ENCODE assay signal across 2 cellular contexts in the genomic region with DNA sequence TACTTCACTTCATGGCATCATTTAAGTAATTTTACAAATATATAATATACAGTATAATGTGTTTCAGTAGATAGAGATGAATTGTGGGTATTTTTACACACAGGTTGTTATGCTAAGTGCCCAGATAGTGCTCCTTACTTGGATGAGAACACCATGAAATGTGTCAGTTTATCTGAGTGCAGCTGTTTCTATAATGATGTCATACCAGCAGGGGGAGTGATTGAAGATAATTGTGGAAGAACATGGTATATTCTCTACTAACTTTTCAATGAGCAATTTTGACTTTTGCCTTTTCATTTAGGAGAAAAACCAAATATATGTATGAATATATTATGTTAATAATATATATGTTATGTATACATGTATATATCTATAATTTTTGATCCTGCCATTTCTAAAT.
TF ChIP-seq lines count a peak whose summit lies in the region.

No MANE protein-coding gene starts in this region.

TF ChIP-seq in IMR-90, 13 proteins besides CTCF, POLR2A, EP300 and RAD21:
- TF ChIP-seq SMC3 (IDR thresholded peaks at IDR 0.05; ENCODE audit: low read depth, low read length) (no peak), RFX5 (IDR thresholded peaks at IDR 0.05; ENCODE audit: low read depth, low read length) (no peak), MAZ (IDR thresholded peaks at IDR 0.05; ENCODE audit: borderline replicate concordance, low read depth, low read length) (no peak), RCOR1 (IDR thresholded peaks at IDR 0.05; ENCODE audit: insufficient replicate concordance, low read length) (no peak), MXI1 (IDR thresholded peaks at IDR 0.05; ENCODE audit: borderline replicate concordance, low read depth, low read length) (no peak), FOS (IDR thresholded peaks at IDR 0.05; ENCODE audit: low read depth, low read length) (no peak), MAFK (IDR thresholded peaks at IDR 0.05; ENCODE audit: low read depth, low read length) (no peak), NFE2L2 (IDR thresholded peaks at IDR 0.05; ENCODE audit: low read depth, low read length) (no peak), CHD1 (IDR thresholded peaks at IDR 0.05; ENCODE audit: low read depth, low read length) (no peak), CEBPB (IDR thresholded peaks at IDR 0.05; ENCODE audit: low read depth, low read length) (no peak), BHLHE40 (IDR thresholded peaks at IDR 0.05; ENCODE audit: low read depth, low read length) (no peak)
- TF ChIP-seq, protein P1, sequence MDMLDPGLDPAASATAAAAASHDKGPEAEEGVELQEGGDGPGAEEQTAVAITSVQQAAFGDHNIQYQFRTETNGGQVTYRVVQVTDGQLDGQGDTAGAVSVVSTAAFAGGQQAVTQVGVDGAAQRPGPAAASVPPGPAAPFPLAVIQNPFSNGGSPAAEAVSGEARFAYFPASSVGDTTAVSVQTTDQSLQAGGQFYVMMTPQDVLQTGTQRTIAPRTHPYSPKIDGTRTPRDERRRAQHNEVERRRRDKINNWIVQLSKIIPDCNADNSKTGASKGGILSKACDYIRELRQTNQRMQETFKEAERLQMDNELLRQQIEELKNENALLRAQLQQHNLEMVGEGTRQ (IDR thresholded peaks at IDR 0.05; ENCODE audit: low read depth, low read length): no peak
- TF ChIP-seq, protein P2, sequence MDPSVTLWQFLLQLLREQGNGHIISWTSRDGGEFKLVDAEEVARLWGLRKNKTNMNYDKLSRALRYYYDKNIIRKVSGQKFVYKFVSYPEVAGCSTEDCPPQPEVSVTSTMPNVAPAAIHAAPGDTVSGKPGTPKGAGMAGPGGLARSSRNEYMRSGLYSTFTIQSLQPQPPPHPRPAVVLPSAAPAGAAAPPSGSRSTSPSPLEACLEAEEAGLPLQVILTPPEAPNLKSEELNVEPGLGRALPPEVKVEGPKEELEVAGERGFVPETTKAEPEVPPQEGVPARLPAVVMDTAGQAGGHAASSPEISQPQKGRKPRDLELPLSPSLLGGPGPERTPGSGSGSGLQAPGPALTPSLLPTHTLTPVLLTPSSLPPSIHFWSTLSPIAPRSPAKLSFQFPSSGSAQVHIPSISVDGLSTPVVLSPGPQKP (IDR thresholded peaks at IDR 0.05; ENCODE audit: borderline replicate concordance, low read depth, low read length): no peak

TF ChIP-seq in K562, 482 proteins besides CTCF, POLR2A, EP300 and RAD21:
- TF ChIP-seq ZNF695 (CRISPR knock-in tag; IDR thresholded peaks at IDR 0.05) (no peak), MCM2 (IDR thresholded peaks at IDR 0.05; ENCODE audit: low read depth) (no peak), TCF3 (CRISPR knock-in tag; IDR thresholded peaks at IDR 0.05) (peak; percentile 17; the same call in 1 of the 2 replicates)
- TF ChIP-seq, protein P3, sequence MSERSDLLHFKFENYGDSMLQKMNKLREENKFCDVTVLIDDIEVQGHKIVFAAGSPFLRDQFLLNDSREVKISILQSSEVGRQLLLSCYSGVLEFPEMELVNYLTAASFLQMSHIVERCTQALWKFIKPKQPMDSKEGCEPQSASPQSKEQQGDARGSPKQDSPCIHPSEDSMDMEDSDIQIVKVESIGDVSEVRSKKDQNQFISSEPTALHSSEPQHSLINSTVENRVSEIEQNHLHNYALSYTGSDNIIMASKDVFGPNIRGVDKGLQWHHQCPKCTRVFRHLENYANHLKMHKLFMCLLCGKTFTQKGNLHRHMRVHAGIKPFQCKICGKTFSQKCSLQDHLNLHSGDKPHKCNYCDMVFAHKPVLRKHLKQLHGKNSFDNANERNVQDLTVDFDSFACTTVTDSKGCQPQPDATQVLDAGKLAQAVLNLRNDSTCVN (CRISPR knock-in tag; IDR thresholded peaks at IDR 0.05): no peak
- TF ChIP-seq, protein P4, sequence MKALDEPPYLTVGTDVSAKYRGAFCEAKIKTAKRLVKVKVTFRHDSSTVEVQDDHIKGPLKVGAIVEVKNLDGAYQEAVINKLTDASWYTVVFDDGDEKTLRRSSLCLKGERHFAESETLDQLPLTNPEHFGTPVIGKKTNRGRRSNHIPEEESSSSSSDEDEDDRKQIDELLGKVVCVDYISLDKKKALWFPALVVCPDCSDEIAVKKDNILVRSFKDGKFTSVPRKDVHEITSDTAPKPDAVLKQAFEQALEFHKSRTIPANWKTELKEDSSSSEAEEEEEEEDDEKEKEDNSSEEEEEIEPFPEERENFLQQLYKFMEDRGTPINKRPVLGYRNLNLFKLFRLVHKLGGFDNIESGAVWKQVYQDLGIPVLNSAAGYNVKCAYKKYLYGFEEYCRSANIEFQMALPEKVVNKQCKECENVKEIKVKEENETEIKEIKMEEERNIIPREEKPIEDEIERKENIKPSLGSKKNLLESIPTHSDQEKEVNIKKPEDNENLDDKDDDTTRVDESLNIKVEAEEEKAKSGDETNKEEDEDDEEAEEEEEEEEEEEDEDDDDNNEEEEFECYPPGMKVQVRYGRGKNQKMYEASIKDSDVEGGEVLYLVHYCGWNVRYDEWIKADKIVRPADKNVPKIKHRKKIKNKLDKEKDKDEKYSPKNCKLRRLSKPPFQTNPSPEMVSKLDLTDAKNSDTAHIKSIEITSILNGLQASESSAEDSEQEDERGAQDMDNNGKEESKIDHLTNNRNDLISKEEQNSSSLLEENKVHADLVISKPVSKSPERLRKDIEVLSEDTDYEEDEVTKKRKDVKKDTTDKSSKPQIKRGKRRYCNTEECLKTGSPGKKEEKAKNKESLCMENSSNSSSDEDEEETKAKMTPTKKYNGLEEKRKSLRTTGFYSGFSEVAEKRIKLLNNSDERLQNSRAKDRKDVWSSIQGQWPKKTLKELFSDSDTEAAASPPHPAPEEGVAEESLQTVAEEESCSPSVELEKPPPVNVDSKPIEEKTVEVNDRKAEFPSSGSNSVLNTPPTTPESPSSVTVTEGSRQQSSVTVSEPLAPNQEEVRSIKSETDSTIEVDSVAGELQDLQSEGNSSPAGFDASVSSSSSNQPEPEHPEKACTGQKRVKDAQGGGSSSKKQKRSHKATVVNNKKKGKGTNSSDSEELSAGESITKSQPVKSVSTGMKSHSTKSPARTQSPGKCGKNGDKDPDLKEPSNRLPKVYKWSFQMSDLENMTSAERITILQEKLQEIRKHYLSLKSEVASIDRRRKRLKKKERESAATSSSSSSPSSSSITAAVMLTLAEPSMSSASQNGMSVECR (CRISPR knock-in tag; IDR thresholded peaks at IDR 0.05): no peak
- TF ChIP-seq, protein P5, sequence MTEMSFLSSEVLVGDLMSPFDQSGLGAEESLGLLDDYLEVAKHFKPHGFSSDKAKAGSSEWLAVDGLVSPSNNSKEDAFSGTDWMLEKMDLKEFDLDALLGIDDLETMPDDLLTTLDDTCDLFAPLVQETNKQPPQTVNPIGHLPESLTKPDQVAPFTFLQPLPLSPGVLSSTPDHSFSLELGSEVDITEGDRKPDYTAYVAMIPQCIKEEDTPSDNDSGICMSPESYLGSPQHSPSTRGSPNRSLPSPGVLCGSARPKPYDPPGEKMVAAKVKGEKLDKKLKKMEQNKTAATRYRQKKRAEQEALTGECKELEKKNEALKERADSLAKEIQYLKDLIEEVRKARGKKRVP (CRISPR knock-in tag; IDR thresholded peaks at IDR 0.05): no peak
- TF ChIP-seq, protein P6, sequence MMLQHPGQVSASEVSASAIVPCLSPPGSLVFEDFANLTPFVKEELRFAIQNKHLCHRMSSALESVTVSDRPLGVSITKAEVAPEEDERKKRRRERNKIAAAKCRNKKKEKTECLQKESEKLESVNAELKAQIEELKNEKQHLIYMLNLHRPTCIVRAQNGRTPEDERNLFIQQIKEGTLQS (IDR thresholded peaks at IDR 0.05): 0 out of 2 replicates have a peak, but pooled peaks have one; percentile 18
- TF ChIP-seq, protein P6 (CRISPR knock-in tag; conservative IDR thresholded peaks at IDR 0.05): no peak
